20 cellular contexts compared by ENCODE assay signal in the genomic region with DNA sequence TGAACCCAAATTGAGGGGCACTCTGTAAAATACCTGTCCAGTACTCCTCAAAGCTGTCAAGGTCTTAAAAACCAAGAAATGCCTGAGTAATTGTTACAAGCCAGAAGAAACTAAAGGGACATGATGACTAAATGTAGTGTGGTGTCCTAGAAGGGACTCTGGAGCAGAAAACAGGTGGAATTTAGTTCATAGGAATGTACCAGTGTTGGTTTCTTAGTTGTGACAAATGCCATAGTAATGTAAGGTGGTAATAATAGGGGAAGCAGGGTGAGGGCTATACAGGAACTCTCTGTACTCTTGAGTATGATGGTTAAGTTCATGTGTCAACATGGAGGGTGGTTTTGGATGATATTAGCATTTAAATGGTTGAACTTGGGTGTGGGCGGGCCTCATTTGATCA.
DNase-seq lines count a peak whose midpoint lies in the region; ATAC-seq, FAIRE-seq and TF ChIP-seq lines count a peak whose summit lies in the region.
"Had no signal": no experiment of that assay in that cellular context is flagged by ENCODE, and none has a peak within 500 bp of the region (broad histone marks: within the 10 kb centered on the region; RNA-seq: fewer than 3 reads in every experiment).

No MANE protein-coding gene starts in this region.

- H3K36me3 ChIP-seq in astrocyte (ENCODE audit: insufficient read depth, low read length) (no peaks in the 10 kb centered on the region), kidney epithelial cell (ENCODE audit: control insufficient read depth, insufficient read depth, low read length) (no peaks in the 10 kb centered on the region), SK-N-SH (replicated peaks in 1 of 2; ENCODE audit: control insufficient read depth in 1 of 2, insufficient read depth in 2 of 2, low read length in 1 of 2) (no peaks in the 10 kb centered on the region)
- H3K36me3 ChIP-seq: BLaER1 had no signal

- H3K79me2 ChIP-seq in astrocyte (ENCODE audit: insufficient read depth, low read length) (no peaks in the 10 kb centered on the region), SK-N-SH (ENCODE audit: insufficient read depth) (no peaks in the 10 kb centered on the region)

- H3K4me3 Mint-ChIP-seq in astrocyte (ENCODE audit: unreplicated experiment) = peak overlapping the region; percentile 42
- H3K4me3 Mint-ChIP-seq: CD14-positive monocyte had no signal

- no peak overlapping the region for H3K27ac ChIP-seq in astrocyte (ENCODE audit: low read depth, low read length)
- H3K27ac ChIP-seq in SK-N-SH (ENCODE audit: low read depth in 2 of 2, low read length in 1 of 2) = no peak overlapping the region
- H3K27ac ChIP-seq: BLaER1, GM23248 had no signal

- H3K4me3 ChIP-seq in astrocyte (ENCODE audit: insufficient read depth, low read depth, low read length) (no peak overlapping the region), kidney epithelial cell (ENCODE audit: low read depth, low read length) (no peak overlapping the region), SK-N-SH (ENCODE audit: low read depth in 2 of 2, low read length in 1 of 2) (no peak overlapping the region)
- H3K4me3 ChIP-seq: BLaER1, GM23248 had no signal

- POLR2A ChIA-PET in SK-N-SH (lab: Yijun Ruan, JAX) = no interaction called here

- ATAC-seq in HG02852 (IDR thresholded peaks at IDR 0.05; ENCODE audit: unreplicated experiment) = no peak
- ATAC-seq: HepG2 had no signal

- no peak overlapping the region for H3K9ac ChIP-seq in astrocyte (ENCODE audit: low read length)
- no peak overlapping the region for H3K9ac ChIP-seq in SK-N-SH
- H3K9ac ChIP-seq: BLaER1, GM23248 had no signal

- H3K27ac Mint-ChIP-seq in astrocyte (ENCODE audit: unreplicated experiment) = no peak overlapping the region
- H3K27ac Mint-ChIP-seq: CD14-positive monocyte; CD4-positive, alpha-beta memory T cell had no signal

- TF ChIP-seq EP300 in SK-N-SH (IDR thresholded peaks at IDR 0.05; ENCODE audit: borderline replicate concordance in 1 of 2, low read depth in 1 of 2, low read length in 1 of 2) = no peak

- H3K4me1 ChIP-seq in astrocyte (ENCODE audit: insufficient read depth, low read length) (peaks cover 6% of the 10 kb centered on the region), SK-N-SH (ENCODE audit: control insufficient read depth in 1 of 2, insufficient read depth in 2 of 2, low read depth in 1 of 2, low read length in 1 of 2) (peaks cover 0 to 12% of the 10 kb centered on the region in 2 experiments; a peak in 1 of 4 replicates)

- no peaks in the 10 kb centered on the region for H3K27me3 Mint-ChIP-seq in astrocyte (ENCODE audit: low read depth, unreplicated experiment)
- H3K27me3 Mint-ChIP-seq: CD4-positive, alpha-beta memory T cell had no signal

- FAIRE-seq in astrocyte (lab: Jason Lieb, UNC) = no peak
- FAIRE-seq: GM12892, GM18507, HepG2 had no signal

- H3K4me2 ChIP-seq in astrocyte (ENCODE audit: low read length) (no peak overlapping the region), SK-N-SH (no peak overlapping the region)
- H3K4me2 ChIP-seq: BLaER1 had no signal

- no peaks in the 10 kb centered on the region for H3K36me3 Mint-ChIP-seq in astrocyte (ENCODE audit: low read depth, unreplicated experiment)
- H3K36me3 Mint-ChIP-seq: CD14-positive monocyte had no signal

- TF ChIP-seq CTCF in astrocyte (IDR thresholded peaks at IDR 0.05; ENCODE audit: insufficient read depth, low read depth, low read length) (no peak), kidney epithelial cell (IDR thresholded peaks at IDR 0.05; ENCODE audit: insufficient read depth, low read length, poor library complexity, severe bottlenecking) (no peak), SK-N-SH (IDR thresholded peaks at IDR 0.05) (no peak)

- CTCF ChIA-PET in SK-N-SH (lab: Yijun Ruan, JAX) = interaction anchor here (1.0 kb wide), 1 partner anchor 78 kb away, joined by 3 read pairs; no protein-coding TSS in a partner anchor

- no peak overlapping the region for H2AFZ ChIP-seq in astrocyte (ENCODE audit: low read depth, low read length)
- H2AFZ ChIP-seq in SK-N-SH (ENCODE audit: low read depth) = no peak overlapping the region
- H2AFZ ChIP-seq: GM23248 had no signal

- WGBS in SK-N-SH (ENCODE audit: low lambda C conversion rate) = 100% methylated on average over 1 of the region's 1 CpG

- no peaks in the 10 kb centered on the region for H4K20me1 ChIP-seq in astrocyte (ENCODE audit: insufficient read depth, low read length)
- no peaks in the 10 kb centered on the region for H4K20me1 ChIP-seq in SK-N-SH (ENCODE audit: insufficient read depth)
- H4K20me1 ChIP-seq: BLaER1 had no signal

- H3K27me3 ChIP-seq in astrocyte (ENCODE audit: insufficient read depth, low read length) (no peaks in the 10 kb centered on the region), kidney epithelial cell (ENCODE audit: control insufficient read depth, insufficient read depth, low read length) (no peaks in the 10 kb centered on the region), SK-N-SH (ENCODE audit: insufficient read depth) (no peaks in the 10 kb centered on the region)
- H3K27me3 ChIP-seq: BLaER1 had no signal

- H3K9me3 Mint-ChIP-seq in astrocyte (ENCODE audit: unreplicated experiment) = peaks cover 2% of the 10 kb centered on the region
- H3K9me3 Mint-ChIP-seq: CD4-positive, alpha-beta memory T cell had no signal

- TF ChIP-seq RAD21 in SK-N-SH (IDR thresholded peaks at IDR 0.05; ENCODE audit: low read length) = no peak

- H3K9me2 ChIP-seq in SK-N-SH = no peaks in the 10 kb centered on the region

- peaks cover 7% of the 10 kb centered on the region for H3K4me1 Mint-ChIP-seq in astrocyte (ENCODE audit: low read depth, unreplicated experiment)

- peak; percentile 18 for DNase-seq in LHCN-M2 (ENCODE audit: low read depth)
- DNase-seq in astrocyte (ENCODE audit: low read depth) = no peak
- DNase-seq in kidney epithelial cell (ENCODE audit: low read depth) = peak; percentile 14
- peak; percentile 77 for DNase-seq in renal cortical epithelial cell (ENCODE audit: low read depth)
- no peak for DNase-seq in ecto neural progenitor cell (ENCODE audit: low spot score)
- DNase-seq in SK-N-SH = no peak
- no peak for DNase-seq in NCI-H128 (lab: John Stamatoyannopoulos, UW; ENCODE audit: unreplicated experiment)
- DNase-seq: 8988T; CD4-positive, alpha-beta memory T cell; DMS153; DMS79; GDM1; GM23248; HCEC 1CT had no signal

- peaks cover 14% of the 10 kb centered on the region for H3F3A ChIP-seq in SK-N-SH (replicated peaks; ENCODE audit: insufficient read depth)

- no peaks in the 10 kb centered on the region for H3K9me3 ChIP-seq in astrocyte (ENCODE audit: insufficient read depth, low read depth, low read length)
- H3K9me3 ChIP-seq in SK-N-SH = no peaks in the 10 kb centered on the region; the same call in 1 of the 2 replicates

TF ChIP-seq in SK-N-SH, 30 proteins besides CTCF, POLR2A, EP300 and RAD21 (continues in another document):
- TF ChIP-seq GABPA (IDR thresholded peaks at IDR 0.05; ENCODE audit: low read depth) (no peak), POLR2AphosphoS5 (IDR thresholded peaks at IDR 0.05; ENCODE audit: low read depth, low read length) (no peak), TCF12 (IDR thresholded peaks at IDR 0.05) (no peak), USF1 (IDR thresholded peaks at IDR 0.05; ENCODE audit: borderline replicate concordance, low read depth) (no peak), USF2 (IDR thresholded peaks at IDR 0.05; ENCODE audit: borderline replicate concordance, low read depth, low read length) (no peak), YY1 (IDR thresholded peaks at IDR 0.05; ENCODE audit: low read depth) (no peak), RCOR1 (IDR thresholded peaks at IDR 0.05; ENCODE audit: low read length) (no peak)
- TF ChIP-seq, protein P1, sequence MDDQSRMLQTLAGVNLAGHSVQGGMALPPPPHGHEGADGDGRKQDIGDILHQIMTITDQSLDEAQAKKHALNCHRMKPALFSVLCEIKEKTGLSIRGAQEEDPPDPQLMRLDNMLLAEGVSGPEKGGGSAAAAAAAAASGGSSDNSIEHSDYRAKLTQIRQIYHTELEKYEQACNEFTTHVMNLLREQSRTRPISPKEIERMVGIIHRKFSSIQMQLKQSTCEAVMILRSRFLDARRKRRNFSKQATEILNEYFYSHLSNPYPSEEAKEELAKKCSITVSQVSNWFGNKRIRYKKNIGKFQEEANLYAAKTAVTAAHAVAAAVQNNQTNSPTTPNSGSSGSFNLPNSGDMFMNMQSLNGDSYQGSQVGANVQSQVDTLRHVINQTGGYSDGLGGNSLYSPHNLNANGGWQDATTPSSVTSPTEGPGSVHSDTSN (IDR thresholded peaks at IDR 0.05) = no peak
- TF ChIP-seq, protein P2, sequence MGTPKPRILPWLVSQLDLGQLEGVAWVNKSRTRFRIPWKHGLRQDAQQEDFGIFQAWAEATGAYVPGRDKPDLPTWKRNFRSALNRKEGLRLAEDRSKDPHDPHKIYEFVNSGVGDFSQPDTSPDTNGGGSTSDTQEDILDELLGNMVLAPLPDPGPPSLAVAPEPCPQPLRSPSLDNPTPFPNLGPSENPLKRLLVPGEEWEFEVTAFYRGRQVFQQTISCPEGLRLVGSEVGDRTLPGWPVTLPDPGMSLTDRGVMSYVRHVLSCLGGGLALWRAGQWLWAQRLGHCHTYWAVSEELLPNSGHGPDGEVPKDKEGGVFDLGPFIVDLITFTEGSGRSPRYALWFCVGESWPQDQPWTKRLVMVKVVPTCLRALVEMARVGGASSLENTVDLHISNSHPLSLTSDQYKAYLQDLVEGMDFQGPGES (IDR thresholded peaks at IDR 0.05; ENCODE audit: low read depth, low read length) = no peak

Comparison
In these comparisons a context has a peak if more than half of its experiments do, and no peak if none do; other contexts are left out.
1. DNase-seq: peak in LHCN-M2 (single experiment), kidney epithelial cell (single experiment) and renal cortical epithelial cell (single experiment); none in astrocyte (single experiment), ecto neural progenitor cell (single experiment), SK-N-SH (single experiment) and NCI-H128 (single experiment).